ENCODE assay signal across 9 cellular contexts in the genomic region with DNA sequence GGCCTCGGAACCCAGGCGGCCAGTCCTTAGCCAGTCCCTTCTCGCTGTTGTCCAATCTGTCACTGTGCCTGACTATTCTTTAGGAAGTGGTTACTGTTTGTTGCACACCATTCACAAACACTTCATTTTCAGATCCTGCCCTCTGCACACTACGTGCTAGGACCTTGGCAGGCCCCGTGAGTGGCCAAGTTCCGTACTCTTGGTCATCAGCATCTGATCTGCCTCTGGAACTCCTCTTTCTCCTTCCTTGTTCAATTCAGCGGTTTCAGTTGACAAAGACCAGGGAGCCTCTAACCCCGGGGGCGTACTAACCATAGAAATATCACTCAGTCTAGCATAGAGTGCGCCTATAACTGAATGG.
DNase-seq lines count a peak whose midpoint lies in the region; ATAC-seq and TF ChIP-seq lines count a peak whose summit lies in the region.
"Had no signal": no experiment of that assay in that cellular context is flagged by ENCODE, and none has a peak within 500 bp of the region (broad histone marks: within the 10 kb centered on the region; RNA-seq: fewer than 3 reads in every experiment).

No MANE protein-coding gene starts in this region.

- no peak for TF ChIP-seq EP300 in stomach (IDR thresholded peaks at IDR 0.05)

- H3K36me3 ChIP-seq in SK-N-MC (ENCODE audit: insufficient read depth, low read length) (no peaks in the 10 kb centered on the region), stomach (no peaks in the 10 kb centered on the region)
- H3K36me3 ChIP-seq: MG63 had no signal

- no peaks in the 10 kb centered on the region for H3K9me3 ChIP-seq in SK-N-MC (ENCODE audit: low read depth, low read length)
- H3K9me3 ChIP-seq in stomach = no peaks in the 10 kb centered on the region
- H3K9me3 ChIP-seq: MG63 had no signal

- WGBS in stomach, 5 donors = 76 to 90% (median 87%) methylated on average over 10 of the region's 10 CpGs

- DNase-seq in HL-60 (ENCODE audit: low read depth in 1 of 2, low spot score in 1 of 2) (peak; percentile 82 to 88), SK-N-MC (ENCODE audit: low read depth, low spot score) (no peak), left lobe of liver (ENCODE audit: low spot score) (no peak), stomach (no peak), NCI-H146 treated with DMSO at 0.1 percent for 48 hours (lab: John Stamatoyannopoulos, UW; ENCODE audit: unreplicated experiment) (no peak), sciatic nerve (ENCODE audit: low spot score) (no peak), cerebellum (ENCODE audit: low spot score) (no peak)
- DNase-seq: MG63, T1000 had no signal

- intact Hi-C loops in stomach (cut with DNase I; ENCODE audit: low total_unique reads) (no loop called here), sciatic nerve (cut with DNase I) (no loop called here)

- H3K4me3 ChIP-seq in HL-60 (replicated peaks; ENCODE audit: insufficient read depth, low read length) (peak overlapping the region; percentile 9; the same call in 1 of the 2 replicates), SK-N-MC (peak overlapping the region; percentile 73), stomach (no peak overlapping the region)
- H3K4me3 ChIP-seq: MG63 had no signal

- TF ChIP-seq POLR2A in stomach (IDR thresholded peaks at IDR 0.05) = no peak

- peak overlapping the region; percentile 84 for H3K9ac ChIP-seq in SK-N-MC (ENCODE audit: insufficient read length)

- TF ChIP-seq CTCF in HL-60 (IDR thresholded peaks at IDR 0.05; ENCODE audit: insufficient read depth, low read length) (no peak), stomach (IDR thresholded peaks at IDR 0.05) (no peak)

- H3K27ac ChIP-seq in HL-60 (replicated peaks) (peak overlapping the region; percentile 99), SK-N-MC (peak overlapping the region; percentile 98), stomach (peak overlapping the region in 3 of 5 donors; percentile 73 to 88 (median 80))

- peaks cover 23 to 43% (median 29%) of the 10 kb centered on the region in 4 donors for H3K4me1 ChIP-seq in stomach

- peak; percentile 14 for ATAC-seq in left lobe of liver
- no peak for ATAC-seq in sciatic nerve

- H3K27me3 ChIP-seq in HL-60 (ENCODE audit: insufficient read depth, poor library complexity, severe bottlenecking) (no peaks in the 10 kb centered on the region), stomach (no peaks in the 10 kb centered on the region)
- H3K27me3 ChIP-seq: MG63 had no signal

Comparison
In these comparisons a context has a peak if more than half of its experiments do, and no peak if none do; other contexts are left out.
1. DNase-seq: peak in HL-60 (2 of 2); none in SK-N-MC (single experiment), left lobe of liver (single experiment), stomach (single experiment), NCI-H146 treated with DMSO at 0.1 percent for 48 hours (single experiment), sciatic nerve (single experiment) and cerebellum (single experiment).
2. H3K4me3 ChIP-seq: peak in HL-60 (single experiment) and SK-N-MC (single experiment); none in stomach (0 of 4).
3. Peak in every context shown above with its lines, with median percentiles within 50 percentile points of each other: H3K27ac ChIP-seq.